1 cellular context compared by ENCODE assay signal in genomic region chr4:126470862-126471261, GRCh38.
TF ChIP-seq lines count a peak whose summit lies in the region.

No MANE protein-coding gene starts in this region.

TF ChIP-seq in K562, 482 proteins besides CTCF, POLR2A, EP300 and RAD21 (continued from another document):
- peak; percentile 53; the same call in 1 of the 2 replicates for TF ChIP-seq CHAMP1 (IDR thresholded peaks at IDR 0.05)
- TF ChIP-seq EP400 (IDR thresholded peaks at IDR 0.05): 0 out of 2 replicates have a peak, but pooled peaks have one; percentile 20
- TF ChIP-seq ZNF766 (CRISPR knock-in tag; conservative IDR thresholded peaks at IDR 0.05): no peak
- TF ChIP-seq GTF2F1 (IDR thresholded peaks at IDR 0.05; ENCODE audit: low read depth, low read length): no peak
- TF ChIP-seq ETV5 (CRISPR knock-in tag; IDR thresholded peaks at IDR 0.05; ENCODE audit: low read depth): peak; percentile 50; the same call in 1 of the 2 replicates
- TF ChIP-seq CBX3 (IDR thresholded peaks at IDR 0.05; ENCODE audit: borderline replicate concordance in 1 of 2, low read length in 2 of 2): peak in 1 of 2 experiments; percentile 67; a peak in 1 of 3 replicates
- no peak for TF ChIP-seq NFATC3 (IDR thresholded peaks at IDR 0.05)
- TF ChIP-seq TBP (optimal IDR thresholded peaks at IDR 0.05; ENCODE audit: low read depth, low read length): no peak
- no peak for TF ChIP-seq E2F5 (CRISPR knock-in tag; IDR thresholded peaks at IDR 0.05)
- TF ChIP-seq ZFPM2 (CRISPR knock-in tag; IDR thresholded peaks at IDR 0.05): no peak
- no peak for TF ChIP-seq POLR2G (IDR thresholded peaks at IDR 0.05; ENCODE audit: low read depth, low read length)
- TF ChIP-seq MAFG (tag; conservative IDR thresholded peaks at IDR 0.05): peak; percentile 70
- peak; percentile 55; the same call in 1 of the 2 replicates for TF ChIP-seq SMARCA4 (IDR thresholded peaks at IDR 0.05)
- TF ChIP-seq NFE2 (IDR thresholded peaks at IDR 0.05; ENCODE audit: low read depth): peak; percentile 95
TF ChIP-seq in K562: peak in this region for 26.
